ENCODE assay signal across 33 cellular contexts in genomic region chr15:76155742-76156141, GRCh38.
DNase-seq lines count a peak whose midpoint lies in the region; ATAC-seq and TF ChIP-seq lines count a peak whose summit lies in the region.
"Had no signal": no experiment of that assay in that cellular context is flagged by ENCODE, and none has a peak within 500 bp of the region (broad histone marks: within the 10 kb centered on the region; RNA-seq: fewer than 3 reads in every experiment).

No MANE protein-coding gene starts in this region.

- no peak for TF ChIP-seq POLR2A in suprapubic skin (IDR thresholded peaks at IDR 0.05)

- peak overlapping the region; percentile 65 for H3K27ac ChIP-seq in suprapubic skin
- no peak overlapping the region for H3K27ac ChIP-seq in naive thymus-derived CD4-positive, alpha-beta T cell (ENCODE audit: low read depth, low read length)
- H3K27ac ChIP-seq: colonic mucosa, hepatocyte, VCaP had no signal

- CTCF ChIA-PET in naive thymus-derived CD4-positive, alpha-beta T cell (lab: Charles Lee) = interaction anchor here (0.7 to 1.9 kb wide), 2 partner anchors 16 to 33 kb away, joined by 3 to 7 read pairs; no protein-coding TSS in a partner anchor

- no peaks in the 10 kb centered on the region for H3K9me3 ChIP-seq in suprapubic skin
- no peaks in the 10 kb centered on the region for H3K9me3 ChIP-seq in naive thymus-derived CD4-positive, alpha-beta T cell (ENCODE audit: control insufficient read depth in 2 of 3, low read length in 3 of 3)
- H3K9me3 ChIP-seq: colonic mucosa, gastroesophageal sphincter had no signal

- H3K27me3 Mint-ChIP-seq in stimulated activated naive CD8-positive, alpha-beta T cell treated with anti-CD3 and anti-CD28 coated beads, Interleukin-15, amount 100 ng/mL, for 72 hours = peaks cover 24% of the 10 kb centered on the region
- peaks cover 0 to 12% (median 3%) of the 10 kb centered on the region in 5 donors for H3K27me3 Mint-ChIP-seq in naive thymus-derived CD4-positive, alpha-beta T cell
- H3K27me3 Mint-ChIP-seq: type B pancreatic cell had no signal

- intact Hi-C loops in naive thymus-derived CD4-positive, alpha-beta T cell (cut with micrococcal nuclease) = no loop called here

- H3K36me3 ChIP-seq in suprapubic skin = no peaks in the 10 kb centered on the region
- no peaks in the 10 kb centered on the region for H3K36me3 ChIP-seq in naive thymus-derived CD4-positive, alpha-beta T cell (ENCODE audit: control insufficient read depth in 2 of 3, insufficient read depth in 3 of 3, low read length in 3 of 3)
- H3K36me3 ChIP-seq: colonic mucosa, gastroesophageal sphincter had no signal

- no peaks in the 10 kb centered on the region for H3K9me3 Mint-ChIP-seq in stimulated activated naive CD8-positive, alpha-beta T cell treated with anti-CD3 and anti-CD28 coated beads, Interleukin-15, amount 100 ng/mL, for 72 hours
- no peaks in the 10 kb centered on the region for H3K9me3 Mint-ChIP-seq in naive thymus-derived CD4-positive, alpha-beta T cell
- H3K9me3 Mint-ChIP-seq: activated naive CD4-positive, alpha-beta T cell treated with anti-CD3 and anti-CD28 coated beads for 36 hours; activated T-helper 1 cell treated with anti-CD3 and anti-CD28 coated beads, Interleukin-12 subunit alpha, Interleukin-12 subunit beta, Interleukin-2, Interleukin-4 antibody, amounts not matched to agents 30 ng/mL and 10 ng/mL and 1 ng/mL, durations not matched to agents 14 hours and 24 hours and 36 hours; CD4-positive, alpha-beta memory T cell; effector memory CD8-positive, alpha-beta T cell; H9; type B pancreatic cell had no signal

- peaks cover 27% of the 10 kb centered on the region for H3K4me1 ChIP-seq in suprapubic skin
- H3K4me1 ChIP-seq in naive thymus-derived CD4-positive, alpha-beta T cell (ENCODE audit: control insufficient read depth in 2 of 2, insufficient read depth in 2 of 2, low read length in 2 of 2) = no peaks in the 10 kb centered on the region
- H3K4me1 ChIP-seq: colonic mucosa had no signal

- H3K4me3 Mint-ChIP-seq in stimulated activated naive CD8-positive, alpha-beta T cell treated with anti-CD3 and anti-CD28 coated beads, Interleukin-15, amount 100 ng/mL, for 72 hours = no peak overlapping the region
- no peak overlapping the region for H3K4me3 Mint-ChIP-seq in naive thymus-derived CD4-positive, alpha-beta T cell
- H3K4me3 Mint-ChIP-seq: activated naive CD4-positive, alpha-beta T cell treated with anti-CD3 and anti-CD28 coated beads for 36 hours; activated T-helper 1 cell treated with anti-CD3 and anti-CD28 coated beads, Interleukin-12 subunit alpha, Interleukin-12 subunit beta, Interleukin-2, Interleukin-4 antibody, amounts not matched to agents 30 ng/mL and 10 ng/mL and 1 ng/mL, durations not matched to agents 14 hours and 24 hours and 36 hours; CD4-positive, alpha-beta memory T cell; effector memory CD8-positive, alpha-beta T cell; H9; type B pancreatic cell had no signal

- peaks cover 26% of the 10 kb centered on the region for H3K4me1 Mint-ChIP-seq in stimulated activated naive CD8-positive, alpha-beta T cell treated with anti-CD3 and anti-CD28 coated beads, Interleukin-15, amount 100 ng/mL, for 72 hours
- peaks cover 0 to 6% (median 3%) of the 10 kb centered on the region in 7 donors for H3K4me1 Mint-ChIP-seq in naive thymus-derived CD4-positive, alpha-beta T cell

- H3K27me3 ChIP-seq in suprapubic skin = peaks cover 7% of the 10 kb centered on the region
- H3K27me3 ChIP-seq in naive thymus-derived CD4-positive, alpha-beta T cell (ENCODE audit: control insufficient read depth in 2 of 2, insufficient read depth in 2 of 2, low read length in 2 of 2) = no peaks in the 10 kb centered on the region
- H3K27me3 ChIP-seq: colonic mucosa, gastroesophageal sphincter, hepatocyte had no signal

- peak; percentile 41 for ATAC-seq in stimulated activated naive CD8-positive, alpha-beta T cell treated with anti-CD3 and anti-CD28 coated beads, Interleukin-15, Interleukin-2, amounts not matched to agents 100 U/mL and 50 U/mL, for 24 hours
- ATAC-seq in stimulated activated naive CD8-positive, alpha-beta T cell treated with anti-CD3 and anti-CD28 coated beads, Interleukin-15, amount 100 ng/mL, for 72 hours = no peak
- no peak for ATAC-seq in HG03565 (IDR thresholded peaks at IDR 0.05; ENCODE audit: unreplicated experiment)
- no peak for ATAC-seq in naive thymus-derived CD4-positive, alpha-beta T cell
- ATAC-seq: effector memory CD8-positive, alpha-beta T cell; gastroesophageal sphincter; left lobe of liver; PC-3 had no signal

- H3K4me3 ChIP-seq in HFF-Myc (replicated peaks; ENCODE audit: low read depth, low read length) (no peak overlapping the region), suprapubic skin (no peak overlapping the region)
- no peak overlapping the region for H3K4me3 ChIP-seq in naive thymus-derived CD4-positive, alpha-beta T cell (ENCODE audit: low read length)
- H3K4me3 ChIP-seq: colonic mucosa, gastroesophageal sphincter, hepatocyte had no signal

- TF ChIP-seq CTCF in HFF-Myc (IDR thresholded peaks at IDR 0.05; ENCODE audit: low read depth, low read length, missing control alignments) (no peak), suprapubic skin (IDR thresholded peaks at IDR 0.05) (no peak)

- DNase-seq in stimulated activated naive CD8-positive, alpha-beta T cell treated with anti-CD3 and anti-CD28 coated beads, Interleukin-15, Interleukin-2, amounts not matched to agents 100 U/mL and 50 U/mL, for 24 hours = peak; percentile 27
- DNase-seq in stimulated activated naive CD8-positive, alpha-beta T cell treated with anti-CD3 and anti-CD28 coated beads, Interleukin-15, amount 100 ng/mL, for 72 hours = no peak
- peak; percentile 93 for DNase-seq in HFF-Myc (ENCODE audit: extremely low read depth, low read depth)
- peak; percentile 59 for DNase-seq in epidermal melanocyte (ENCODE audit: insufficient read length, low spot score)
- no peak for DNase-seq in suprapubic skin (ENCODE audit: low spot score in 2 of 2)
- DNase-seq in Ammon's horn (ENCODE audit: low spot score) = no peak
- DNase-seq in naive thymus-derived CD4-positive, alpha-beta T cell = no peak
- DNase-seq: activated CD4-positive, alpha-beta T cell treated with anti-CD3 and anti-CD28 coated beads for 4 hours; activated naive CD4-positive, alpha-beta T cell treated with anti-CD3 and anti-CD28 coated beads for 36 hours; amygdala; CD4-positive, alpha-beta memory T cell; colonic mucosa; effector memory CD8-positive, alpha-beta T cell; H9; KBM-7; mesendoderm; NCI-H1105; NCI-H187 treated with DMSO at 0.1 percent for 48 hours; NCI-H524 treated with DMSO at 0.1 percent for 48 hours; NK-92 treated with Interleukin-12 subunit alpha and Interleukin-12 subunit beta, amount 100 ng/mL, for 24 hours; PC-3; SHP77; stimulated activated CD4-positive, alpha-beta T cell treated with anti-CD3 and anti-CD28 coated beads, Interleukin-1b, Interleukin-23, amount 100 ng/mL, for 48 hours; stimulated activated CD8-positive, alpha-beta memory T cell treated with anti-CD3 and anti-CD28 coated beads, Interleukin-4, amount 100 ng/mL, for 48 hours; SW 1271; T-helper 9 cell had no signal

- TF ChIP-seq EP300 in suprapubic skin (IDR thresholded peaks at IDR 0.05) = no peak

- 61% methylated on average over 7 of the region's 7 CpGs for WGBS in suprapubic skin

- no peak overlapping the region for H3K27ac Mint-ChIP-seq in stimulated activated naive CD8-positive, alpha-beta T cell treated with anti-CD3 and anti-CD28 coated beads, Interleukin-15, amount 100 ng/mL, for 72 hours
- H3K27ac Mint-ChIP-seq in naive thymus-derived CD4-positive, alpha-beta T cell = no peak overlapping the region
- H3K27ac Mint-ChIP-seq: activated naive CD4-positive, alpha-beta T cell treated with anti-CD3 and anti-CD28 coated beads for 36 hours; activated T-helper 1 cell treated with anti-CD3 and anti-CD28 coated beads, Interleukin-12 subunit alpha, Interleukin-12 subunit beta, Interleukin-2, Interleukin-4 antibody, amounts not matched to agents 30 ng/mL and 10 ng/mL and 1 ng/mL, durations not matched to agents 14 hours and 24 hours and 36 hours; CD4-positive, alpha-beta memory T cell; effector memory CD8-positive, alpha-beta T cell; type B pancreatic cell had no signal

- H3K36me3 Mint-ChIP-seq in naive thymus-derived CD4-positive, alpha-beta T cell = no peaks in the 10 kb centered on the region
- H3K36me3 Mint-ChIP-seq: CD4-positive, alpha-beta memory T cell; type B pancreatic cell had no signal

- POLR2A ChIA-PET in naive thymus-derived CD4-positive, alpha-beta T cell (lab: Charles Lee) = no interaction called here

Comparison
In these comparisons a context has a peak if more than half of its experiments do, and no peak if none do; other contexts are left out.
1. DNase-seq: peak in stimulated activated naive CD8-positive, alpha-beta T cell treated with anti-CD3 and anti-CD28 coated beads, Interleukin-15, Interleukin-2, amounts not matched to agents 100 U/mL and 50 U/mL, for 24 hours (single experiment), HFF-Myc (single experiment) and epidermal melanocyte (single experiment); none in stimulated activated naive CD8-positive, alpha-beta T cell treated with anti-CD3 and anti-CD28 coated beads, Interleukin-15, amount 100 ng/mL, for 72 hours (0 of 2), suprapubic skin (0 of 2), Ammon's horn (single experiment) and naive thymus-derived CD4-positive, alpha-beta T cell (0 of 9).